ENCODE assay signal across 9 cellular contexts in the genomic region with DNA sequence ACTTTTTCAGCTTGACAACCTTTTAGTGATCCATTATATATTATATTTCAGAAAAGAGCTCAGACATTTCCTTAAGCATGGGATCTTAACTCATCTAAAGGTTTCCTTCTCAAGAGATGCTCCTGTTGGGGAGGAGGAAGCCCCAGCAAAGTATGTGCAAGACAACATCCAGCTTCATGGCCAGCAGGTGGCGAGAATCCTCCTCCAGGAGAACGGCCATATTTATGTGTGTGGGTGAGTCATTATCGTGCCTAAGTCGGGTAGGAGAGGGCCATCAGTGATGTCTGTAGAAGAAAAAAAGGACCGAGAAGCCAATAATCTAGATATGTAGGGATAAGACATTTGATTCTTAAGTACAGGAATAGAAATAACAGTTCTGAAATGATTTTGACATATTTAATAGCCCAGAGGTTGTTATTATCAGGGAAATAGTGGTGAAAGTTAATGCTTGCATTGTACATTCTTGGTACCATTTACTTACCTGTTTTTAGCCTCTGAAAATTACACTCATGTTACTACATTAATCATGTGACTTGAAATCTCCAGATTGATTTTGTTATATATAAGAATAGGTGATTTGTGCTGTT. TPM values are rescaled to one million over a fixed set of nuclear protein-coding genes. Genes with fewer than 3 reads are reported as not detected.
DNase-seq lines count a peak whose midpoint lies in the region; ATAC-seq and TF ChIP-seq lines count a peak whose summit lies in the region.
"Had no signal": no experiment of that assay in that cellular context is flagged by ENCODE, and none has a peak within 500 bp of the region (broad histone marks: within the 10 kb centered on the region; RNA-seq: fewer than 3 reads in every experiment).

No MANE protein-coding gene starts in this region.

- CTCF ChIA-PET in activated CD4-positive, alpha-beta T cell treated with anti-CD3 and anti-CD28 coated beads for 36 hours (lab: Charles Lee) = interaction anchor here (0.8 to 1.9 kb wide), 3 partner anchors 9 to 19 kb away, joined by 3 to 7 read pairs (median 4); no protein-coding TSS in a partner anchor

- POLR2A ChIA-PET in activated CD4-positive, alpha-beta T cell treated with anti-CD3 and anti-CD28 coated beads for 36 hours (lab: Charles Lee) = no interaction called here

- no peaks in the 10 kb centered on the region for H3K27me3 ChIP-seq in HL-60 (ENCODE audit: insufficient read depth, poor library complexity, severe bottlenecking)
- H3K27me3 ChIP-seq in suprapubic skin = no peaks in the 10 kb centered on the region

- TF ChIP-seq CTCF in HL-60 (IDR thresholded peaks at IDR 0.05; ENCODE audit: insufficient read depth, low read length) (no peak), fibroblast of pulmonary artery (IDR thresholded peaks at IDR 0.05; ENCODE audit: low read length, missing control alignments) (peak; percentile 8), suprapubic skin (IDR thresholded peaks at IDR 0.05) (peak in 1 of 2 donors; percentile 11)

- 71% methylated on average over 5 of the region's 5 CpGs for WGBS in suprapubic skin

- no peak for TF ChIP-seq EP300 in suprapubic skin (IDR thresholded peaks at IDR 0.05)

- peak; percentile 69 for DNase-seq in activated CD4-positive, alpha-beta T cell treated with anti-CD3 and anti-CD28 coated beads for 36 hours
- no peak for DNase-seq in activated CD4-positive, alpha-beta T cell treated with anti-CD3 and anti-CD28 coated beads for 1 hour
- DNase-seq in HL-60 (ENCODE audit: low read depth in 1 of 2, low spot score in 1 of 2) (peak; percentile 34 to 35), fibroblast of pulmonary artery (ENCODE audit: low read depth) (peak; percentile 20), DMS79 treated with DMSO at 0.1 percent for 48 hours (lab: John Stamatoyannopoulos, UW) (no peak), GM19240 (ENCODE audit: insufficient read length, low spot score) (no peak), suprapubic skin (ENCODE audit: low spot score in 2 of 2) (no peak)
- peak; percentile 18 for DNase-seq in T-helper 2 cell treated with Interferon-gamma antibody and Interleukin-4, amounts not matched to agents 5 μg/mL and 100 μg/mL, for 36 hours (ENCODE audit: low spot score)

- H3K4me1 Mint-ChIP-seq in activated CD4-positive, alpha-beta T cell treated with anti-CD3 and anti-CD28 coated beads for 36 hours = peaks cover 20% of the 10 kb centered on the region
- peaks cover 14% of the 10 kb centered on the region for H3K4me1 Mint-ChIP-seq in T-helper 2 cell treated with Interferon-gamma antibody and Interleukin-4, amounts not matched to agents 5 μg/mL and 100 μg/mL, for 36 hours (ENCODE audit: low read depth)

- no peak overlapping the region for H3K27ac ChIP-seq in HL-60 (replicated peaks)
- no peak overlapping the region for H3K27ac ChIP-seq in suprapubic skin

- peaks cover 72% of the 10 kb centered on the region for H3K36me3 Mint-ChIP-seq in activated CD4-positive, alpha-beta T cell treated with anti-CD3 and anti-CD28 coated beads for 36 hours (ENCODE audit: low read depth)
- peaks cover 79% of the 10 kb centered on the region for H3K36me3 Mint-ChIP-seq in T-helper 2 cell treated with Interferon-gamma antibody and Interleukin-4, amounts not matched to agents 5 μg/mL and 100 μg/mL, for 36 hours (ENCODE audit: low read depth)

- H3K9me3 ChIP-seq in suprapubic skin = no peaks in the 10 kb centered on the region

- H3K4me3 Mint-ChIP-seq in activated CD4-positive, alpha-beta T cell treated with anti-CD3 and anti-CD28 coated beads for 36 hours = no peak overlapping the region
- no peak overlapping the region for H3K4me3 Mint-ChIP-seq in T-helper 2 cell treated with Interferon-gamma antibody and Interleukin-4, amounts not matched to agents 5 μg/mL and 100 μg/mL, for 36 hours
- H3K4me3 Mint-ChIP-seq: activated naive CD4-positive, alpha-beta T cell treated with anti-CD3 and anti-CD28 coated beads, Interleukin-2, amount 50 U/mL, for 24 hours had no signal

- intact Hi-C loops in activated CD4-positive, alpha-beta T cell treated with anti-CD3 and anti-CD28 coated beads for 36 hours (cut with DNase I, micrococcal nuclease) = no loop called here

- H3K27ac Mint-ChIP-seq in activated CD4-positive, alpha-beta T cell treated with anti-CD3 and anti-CD28 coated beads for 36 hours = no peak overlapping the region
- H3K27ac Mint-ChIP-seq in T-helper 2 cell treated with Interferon-gamma antibody and Interleukin-4, amounts not matched to agents 5 μg/mL and 100 μg/mL, for 36 hours = no peak overlapping the region
- H3K27ac Mint-ChIP-seq: activated naive CD4-positive, alpha-beta T cell treated with anti-CD3 and anti-CD28 coated beads, Interleukin-2, amount 50 U/mL, for 24 hours had no signal

- H3K27me3 Mint-ChIP-seq in activated CD4-positive, alpha-beta T cell treated with anti-CD3 and anti-CD28 coated beads for 36 hours = no peaks in the 10 kb centered on the region
- no peaks in the 10 kb centered on the region for H3K27me3 Mint-ChIP-seq in T-helper 2 cell treated with Interferon-gamma antibody and Interleukin-4, amounts not matched to agents 5 μg/mL and 100 μg/mL, for 36 hours (ENCODE audit: low read depth)
- H3K27me3 Mint-ChIP-seq: activated naive CD4-positive, alpha-beta T cell treated with anti-CD3 and anti-CD28 coated beads, Interleukin-2, amount 50 U/mL, for 24 hours had no signal

- H3K4me1 ChIP-seq in suprapubic skin = no peaks in the 10 kb centered on the region

- peaks cover 2% of the 10 kb centered on the region for H3K9me3 Mint-ChIP-seq in activated CD4-positive, alpha-beta T cell treated with anti-CD3 and anti-CD28 coated beads for 36 hours (ENCODE audit: low read depth)
- H3K9me3 Mint-ChIP-seq in T-helper 2 cell treated with Interferon-gamma antibody and Interleukin-4, amounts not matched to agents 5 μg/mL and 100 μg/mL, for 36 hours = no peaks in the 10 kb centered on the region
- H3K9me3 Mint-ChIP-seq: activated naive CD4-positive, alpha-beta T cell treated with anti-CD3 and anti-CD28 coated beads, Interleukin-2, amount 50 U/mL, for 24 hours had no signal

- peaks cover 95% of the 10 kb centered on the region for H3K36me3 ChIP-seq in suprapubic skin

- ATAC-seq in activated CD4-positive, alpha-beta T cell treated with anti-CD3 and anti-CD28 coated beads for 36 hours = peak; percentile 76

- no peak overlapping the region for H3K4me3 ChIP-seq in HL-60 (replicated peaks; ENCODE audit: insufficient read depth, low read length)
- no peak overlapping the region for H3K4me3 ChIP-seq in fibroblast of pulmonary artery (replicated peaks; ENCODE audit: low read depth, low read length)
- no peak overlapping the region for H3K4me3 ChIP-seq in suprapubic skin

- no peak for TF ChIP-seq POLR2A in suprapubic skin (IDR thresholded peaks at IDR 0.05)

RNA-seq across cellular contexts. Expression of gene MTRR, which starts 28.2 kb away (rescaled TPM):
- total RNA-seq in activated CD4-positive, alpha-beta T cell treated with anti-CD3 and anti-CD28 coated beads for 36 hours = 10 to 100 TPM; 49.3 to 52.9 TPM
- 10 to 100 TPM; 33.5 to 51.2 (median 38.4) TPM for total RNA-seq in suprapubic skin

RNA-seq across cellular contexts. Expression of gene FASTKD3, which starts 28.3 kb away (rescaled TPM):
- 1 to 10 TPM; 9.2 to 9.6 TPM for total RNA-seq in activated CD4-positive, alpha-beta T cell treated with anti-CD3 and anti-CD28 coated beads for 36 hours
- total RNA-seq in suprapubic skin = 10 to 100 TPM in 2 of 4 donors, 1 to 10 TPM in 2; 7.6 to 13.7 (median 10.1) TPM

RNA-seq across cellular contexts. Expression of gene CFAP90, which starts 46.2 kb away (rescaled TPM):
- not detected for total RNA-seq in activated CD4-positive, alpha-beta T cell treated with anti-CD3 and anti-CD28 coated beads for 36 hours
- total RNA-seq in suprapubic skin = 1 to 10 TPM in 1 of 4 donors, not detected in 3; 1.4 TPM

Comparison
In these comparisons a context has a peak if more than half of its experiments do, and no peak if none do; other contexts are left out.
1. DNase-seq: peak in activated CD4-positive, alpha-beta T cell treated with anti-CD3 and anti-CD28 coated beads for 36 hours (single experiment), HL-60 (2 of 2), T-helper 2 cell treated with Interferon-gamma antibody and Interleukin-4, amounts not matched to agents 5 μg/mL and 100 μg/mL, for 36 hours (single experiment) and fibroblast of pulmonary artery (single experiment); none in activated CD4-positive, alpha-beta T cell treated with anti-CD3 and anti-CD28 coated beads for 1 hour (single experiment), DMS79 treated with DMSO at 0.1 percent for 48 hours (single experiment), GM19240 (single experiment) and suprapubic skin (0 of 2).